In the genomic region with DNA sequence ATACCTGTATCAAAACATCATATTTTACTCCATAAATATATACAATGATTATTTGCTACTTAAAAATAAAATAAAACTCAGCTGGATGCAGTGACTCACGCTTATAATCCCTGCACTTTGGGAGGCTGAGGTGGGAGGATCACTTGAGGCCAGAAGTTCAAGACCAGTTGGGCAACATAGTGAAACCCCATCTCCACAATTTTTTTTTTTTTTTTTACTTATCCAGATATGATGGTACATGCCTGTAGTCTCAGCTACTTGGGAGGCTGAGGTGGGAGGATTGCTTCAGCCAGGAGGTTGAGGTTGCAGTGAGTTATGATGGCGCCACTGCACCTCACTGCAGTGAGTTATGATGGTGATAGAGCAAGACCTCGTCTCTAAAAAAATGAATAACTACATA, we compare ENCODE assay signal across 22 cellular contexts. TPM values are rescaled to one million over a fixed set of nuclear protein-coding genes. Genes with fewer than 3 reads are reported as not detected.
DNase-seq lines count a peak whose midpoint lies in the region; ATAC-seq and TF ChIP-seq lines count a peak whose summit lies in the region.
"Had no signal": no experiment of that assay in that cellular context is flagged by ENCODE, and none has a peak within 500 bp of the region (broad histone marks: within the 10 kb centered on the region; RNA-seq: fewer than 3 reads in every experiment).

No MANE protein-coding gene starts in this region.

- no peak overlapping the region for H3K9ac ChIP-seq in IMR-90 (ENCODE audit: low read depth, low read length)
- H3K9ac ChIP-seq: SK-N-SH had no signal

- no peak for DNase-seq in IMR-90
- no peak for DNase-seq in OCI-LY7 (ENCODE audit: low spot score)
- peak; percentile 73 for DNase-seq in amniotic epithelial cell (ENCODE audit: low read depth)
- no peak for DNase-seq in stimulated activated naive B cell treated with anti-CD40 and anti-IgM and Interleukin-4, amounts not matched to agents 10 μg/mL and 1 μg/mL and 100 μg/mL, for 72 hours
- no peak for DNase-seq in NCI-H524 treated with DMSO at 0.1 percent for 48 hours (lab: John Stamatoyannopoulos, UW)
- no peak for DNase-seq in esophagus squamous epithelium (lab: John Stamatoyannopoulos, UW)
- DNase-seq in T-helper 9 cell = no peak
- DNase-seq: AML-193, C1 segment of cervical spinal cord, COR-L47, DMS53, GOT3, HCEC 1CT, NCI-H2029, NCI-H446 treated with DMSO at 0.1 percent for 48 hours, NCI-H526 treated with DMSO at 0.1 percent for 48 hours, OCI-M1, Peyer's patch, SK-N-SH had no signal

- no peak overlapping the region for H3K23ac ChIP-seq in IMR-90 (ENCODE audit: low read depth, low read length)

- H3K4ac ChIP-seq in IMR-90 (ENCODE audit: low read depth, low read length) = no peak overlapping the region

- intact Hi-C loops in IMR-90 (cut with micrococcal nuclease) (loop anchor here (2.0 to 5.0 kb wide), 2 partner anchors 23 to 132 kb away; a partner anchor contains a TSS), OCI-LY7 (cut with micrococcal nuclease; ENCODE audit: unreplicated experiment) (loop anchor here (2.0 kb wide), 1 partner anchor 133 kb away; a partner anchor contains a TSS), esophagus squamous epithelium (cut with DNase I) (no loop called here)

- H3K9me1 ChIP-seq in IMR-90 (ENCODE audit: insufficient read depth, low read length) = peaks cover 18% of the 10 kb centered on the region

- no TSS peak for BruUV-seq in IMR-90 (replicated peaks; lab: Mats Ljungman, UMichigan)
- no TSS peak for BruUV-seq in OCI-LY7 (replicated peaks; lab: Mats Ljungman, UMichigan)

- H3K9me2 ChIP-seq in OCI-LY7 (ENCODE audit: insufficient read depth, low read length) = no peaks in the 10 kb centered on the region
- H3K9me2 ChIP-seq: SK-N-SH had no signal

- H3K56ac ChIP-seq in IMR-90 (ENCODE audit: extremely low read depth, insufficient read depth, low read length) = no peak overlapping the region

- H2AK9ac ChIP-seq in IMR-90 (replicated peaks; ENCODE audit: low read depth, low read length, poor library complexity) = no peak overlapping the region

- H4K91ac ChIP-seq in IMR-90 (ENCODE audit: insufficient read depth, low read depth, low read length) = no peak overlapping the region

- H2BK20ac ChIP-seq in IMR-90 (ENCODE audit: low read depth, low read length) = 0 out of 2 replicates have a peak overlapping the region, but pooled peaks have one; percentile 30

- H4K20me1 ChIP-seq in IMR-90 (ENCODE audit: insufficient read depth, low read length) (no peaks in the 10 kb centered on the region), OCI-LY7 (ENCODE audit: insufficient read depth, low read length) (no peaks in the 10 kb centered on the region)

- peak overlapping the region; percentile 57 for H3K27ac Mint-ChIP-seq in stimulated activated naive B cell treated with anti-CD40 and anti-IgM and Interleukin-4, amounts not matched to agents 10 μg/mL and 1 μg/mL and 100 μg/mL, for 72 hours

- TF ChIP-seq CTCF in IMR-90 (conservative IDR thresholded peaks at IDR 0.05; ENCODE audit: low read depth, low read length) (no peak), OCI-LY7 (conservative IDR thresholded peaks at IDR 0.05; ENCODE audit: low read length) (no peak), esophagus squamous epithelium (IDR thresholded peaks at IDR 0.05) (no peak)

- H4K8ac ChIP-seq in IMR-90 (ENCODE audit: low read depth in 2 of 2, low read length in 2 of 2) = no peak overlapping the region

- no peak overlapping the region for H4K5ac ChIP-seq in IMR-90 (ENCODE audit: low read depth, low read length)

- no peak overlapping the region for H2AFZ ChIP-seq in IMR-90 (replicated peaks; ENCODE audit: low read length, poor library complexity)
- H2AFZ ChIP-seq in OCI-LY7 (ENCODE audit: low read length) = no peak overlapping the region

- H3K18ac ChIP-seq in IMR-90 (ENCODE audit: low read depth, low read length) = no peak overlapping the region

- no peak for TF ChIP-seq POLR2A in IMR-90 (IDR thresholded peaks at IDR 0.05; ENCODE audit: low read depth, low read length)
- TF ChIP-seq POLR2A in esophagus squamous epithelium (IDR thresholded peaks at IDR 0.05) = no peak

- no peak overlapping the region for H2BK120ac ChIP-seq in IMR-90 (ENCODE audit: low read depth, low read length)

- H3K4me1 ChIP-seq in IMR-90 (ENCODE audit: control insufficient read depth, insufficient read depth, low read length) (peaks cover 25% of the 10 kb centered on the region), OCI-LY7 (ENCODE audit: insufficient read depth, low read length, poor library complexity, severe bottlenecking) (peaks cover 71% of the 10 kb centered on the region), esophagus squamous epithelium (peaks cover 0 to 21% (median 12%) of the 10 kb centered on the region in 3 donors)

- no peak overlapping the region for H3K4me3 ChIP-seq in IMR-90 (ENCODE audit: insufficient read depth, low read depth, low read length)
- H3K4me3 ChIP-seq in OCI-LY7 (ENCODE audit: low read depth, low read length, poor library complexity, severe bottlenecking) = no peak overlapping the region
- H3K4me3 ChIP-seq in esophagus squamous epithelium = no peak overlapping the region
- H3K4me3 ChIP-seq: GM12878, Peyer's patch had no signal

- H3K4me2 ChIP-seq in IMR-90 (ENCODE audit: low read depth, low read length) (no peak overlapping the region), OCI-LY7 (ENCODE audit: low read length) (peak overlapping the region; percentile 72)
- H3K4me2 ChIP-seq: SK-N-SH had no signal

- peaks cover 49 to 64% of the 10 kb centered on the region in 2 donors for H3K36me3 Mint-ChIP-seq in stimulated activated naive B cell treated with anti-CD40 and anti-IgM and Interleukin-4, amounts not matched to agents 10 μg/mL and 1 μg/mL and 100 μg/mL, for 72 hours

- H3K36me3 ChIP-seq in IMR-90 (ENCODE audit: control insufficient read depth, insufficient read depth, low read length) = no peaks in the 10 kb centered on the region
- peaks cover 77% of the 10 kb centered on the region for H3K36me3 ChIP-seq in OCI-LY7 (ENCODE audit: insufficient read depth, low read length)
- no peaks in the 10 kb centered on the region for H3K36me3 ChIP-seq in esophagus squamous epithelium
- H3K36me3 ChIP-seq: Peyer's patch had no signal

- H3K27me3 Mint-ChIP-seq in stimulated activated naive B cell treated with anti-CD40 and anti-IgM and Interleukin-4, amounts not matched to agents 10 μg/mL and 1 μg/mL and 100 μg/mL, for 72 hours = no peaks in the 10 kb centered on the region
- H3K27me3 Mint-ChIP-seq: CD4-positive, alpha-beta memory T cell had no signal

- H3K9me3 Mint-ChIP-seq in stimulated activated naive B cell treated with anti-CD40 and anti-IgM and Interleukin-4, amounts not matched to agents 10 μg/mL and 1 μg/mL and 100 μg/mL, for 72 hours = no peaks in the 10 kb centered on the region
- H3K9me3 Mint-ChIP-seq: CD4-positive, alpha-beta memory T cell had no signal

- peaks cover 18% of the 10 kb centered on the region; the same call in 1 of the 2 replicates for H3K79me2 ChIP-seq in OCI-LY7 (ENCODE audit: insufficient read depth, low read depth, low read length)

- TF ChIP-seq RAD21 in IMR-90 (IDR thresholded peaks at IDR 0.05; ENCODE audit: low read length) = no peak

- H2BK15ac ChIP-seq in IMR-90 (ENCODE audit: low read depth, low read length) = peak overlapping the region; percentile 96; the same call in 1 of the 3 replicates

- no peak overlapping the region for H3K4me3 Mint-ChIP-seq in stimulated activated naive B cell treated with anti-CD40 and anti-IgM and Interleukin-4, amounts not matched to agents 10 μg/mL and 1 μg/mL and 100 μg/mL, for 72 hours
- H3K4me3 Mint-ChIP-seq: CD4-positive, alpha-beta memory T cell had no signal

- POLR2A ChIA-PET in IMR-90 (lab: Charles Lee; ENCODE audit: unreplicated experiment) (no interaction called here), OCI-LY7 (lab: Charles Lee) (interaction anchor here (0.6 to 2.3 kb wide), 5 partner anchors 12 to 63 kb away, joined by 3 to 9 read pairs (median 5); a partner anchor contains a TSS)

- H2AK5ac ChIP-seq in IMR-90 (ENCODE audit: low read depth, low read length) = peak overlapping the region; percentile 63; the same call in 1 of the 2 replicates

- H3K27ac ChIP-seq in IMR-90 (ENCODE audit: insufficient read depth, low read length) (no peak overlapping the region), OCI-LY7 (ENCODE audit: low read depth, low read length, poor library complexity, severe bottlenecking) (peak overlapping the region; percentile 87), esophagus squamous epithelium (no peak overlapping the region)
- H3K27ac ChIP-seq: HL-60, Peyer's patch had no signal

- WGBS in IMR-90 (ENCODE audit: extremely low coverage in 2 of 2, insufficient read length in 1 of 2), 2 experiments = no CpG with 5 or more reads among the region's 3 CpGs
- WGBS in esophagus squamous epithelium, 2 donors = 72 to 75% methylated on average over 3 of the region's 3 CpGs

- in situ Hi-C loops in IMR-90 (cut with MboI; ENCODE audit: low sequenced_read_pairs) = loop anchor here (5.0 to 10.0 kb wide), 2 partner anchors 77 to 285 kb away; a partner anchor contains a TSS

- ATAC-seq in IMR-90 (ENCODE audit: low read depth) = no peak
- ATAC-seq in stimulated activated naive B cell treated with anti-CD40 and anti-IgM and Interleukin-4, amounts not matched to agents 10 μg/mL and 1 μg/mL and 100 μg/mL, for 72 hours (replicated peaks) = no peak
- ATAC-seq: GM12878 had no signal

- peaks cover 58 to 88% of the 10 kb centered on the region in 2 donors for H3K4me1 Mint-ChIP-seq in stimulated activated naive B cell treated with anti-CD40 and anti-IgM and Interleukin-4, amounts not matched to agents 10 μg/mL and 1 μg/mL and 100 μg/mL, for 72 hours

- H3K79me1 ChIP-seq in IMR-90 (ENCODE audit: low read depth in 1 of 2, low read length in 2 of 2) = peaks cover 0 to 3% of the 10 kb centered on the region in 2 experiments; a peak in 1 of 4 replicates

- H3K9me3 ChIP-seq in IMR-90 (ENCODE audit: control insufficient read depth, insufficient read depth, low read length) (no peaks in the 10 kb centered on the region), OCI-LY7 (ENCODE audit: low read length) (no peaks in the 10 kb centered on the region), esophagus squamous epithelium (no peaks in the 10 kb centered on the region)
- H3K9me3 ChIP-seq: Peyer's patch, SK-N-SH had no signal

- dilution Hi-C loops in IMR-90 (cut with HindIII; ENCODE audit: low sequenced_read_pairs, unreplicated experiment) = no loop called here

- peaks cover 3% of the 10 kb centered on the region; the same call in 1 of the 2 replicates for H3K27me3 ChIP-seq in IMR-90 (ENCODE audit: control insufficient read depth, insufficient read depth, low read length)
- H3K27me3 ChIP-seq in esophagus squamous epithelium = peaks cover 0 to 31% (median 0%) of the 10 kb centered on the region in 4 donors
- H3K27me3 ChIP-seq: Peyer's patch had no signal

- no peak overlapping the region for H2BK5ac ChIP-seq in IMR-90 (ENCODE audit: low read depth, low read length, poor library complexity, severe bottlenecking)

- no peak overlapping the region for H3K14ac ChIP-seq in IMR-90 (replicated peaks; ENCODE audit: low read depth, low read length)

- CTCF ChIA-PET in IMR-90 (lab: Yijun Ruan, JAX) (interaction anchor here (0.7 to 2.3 kb wide), 4 partner anchors 13 to 135 kb away, joined by 3 to 9 read pairs (median 5); no protein-coding TSS in a partner anchor), OCI-LY7 (lab: Charles Lee; ENCODE audit: unreplicated experiment) (interaction anchor here (2.1 kb wide), 1 partner anchor 22 kb away, joined by 9 read pairs; a partner anchor contains a TSS)

RNA-seq across cellular contexts. Expression of a gene that starts 22.4 kb away (rescaled TPM):
- total RNA-seq in IMR-90 (2012; rRNA removed) (0.54 and 0.56 TPM in 2 replicates), OCI-LY7 (2022) (59.5 and 66.5 TPM in 2 replicates), esophagus squamous epithelium (under 1 TPM in 3 of 4 donors, not detected in 1; 0.18 to 0.67 (median 0.57) TPM)
- polyA plus RNA-seq in IMR-90 (2012; rRNA removed) = 5.0 and 6.6 TPM in 2 replicates
- 1.8 and 5.3 TPM in 2 replicates for polyA plus RNA-seq in IMR-90 (2012; cell fraction: cytosol; rRNA removed)
- 11.7 and 16.9 TPM in 2 replicates for polyA plus RNA-seq in IMR-90 (2012; cell fraction: nucleus; rRNA removed; ENCODE audit: low replicate concordance)
- 28.6 and 33.5 TPM in 2 replicates for total RNA-seq in OCI-LY7 (2014; rRNA removed; shearing (Covaris generic))

RNA-seq across cellular contexts. Expression of a gene that starts 33.9 kb away (rescaled TPM):
- total RNA-seq in IMR-90 (2012; rRNA removed) (8.1 and 10.0 TPM in 2 replicates), OCI-LY7 (2022) (14.5 and 16.6 TPM in 2 replicates), esophagus squamous epithelium (10 to 100 TPM; 13.2 to 24.3 (median 16.2) TPM)
- polyA plus RNA-seq in IMR-90 (2012; rRNA removed) = 12.7 and 14.1 TPM in 2 replicates
- 4.9 and 11.7 TPM in 2 replicates for polyA plus RNA-seq in IMR-90 (2012; cell fraction: cytosol; rRNA removed)
- polyA plus RNA-seq in IMR-90 (2012; cell fraction: nucleus; rRNA removed; ENCODE audit: low replicate concordance) = 4.1 and 12.6 TPM in 2 replicates
- total RNA-seq in OCI-LY7 (2014; rRNA removed; shearing (Covaris generic)) = 18.5 and 29.3 TPM in 2 replicates

RNA-seq across cellular contexts. Expression of a gene that starts 39.9 kb away (rescaled TPM):
- not detected in 2 replicates for total RNA-seq in IMR-90 (2012; rRNA removed)
- polyA plus RNA-seq in IMR-90 (2012; rRNA removed) = 0.07 and 0.10 TPM in 2 replicates
- polyA plus RNA-seq in IMR-90 (2012; cell fraction: cytosol; rRNA removed) = 0.12 TPM in 1 of 2 replicates, not detected in the other
- polyA plus RNA-seq in IMR-90 (2012; cell fraction: nucleus; rRNA removed; ENCODE audit: low replicate concordance) = 0.57 and 1.1 TPM in 2 replicates
- 0.73 and 0.77 TPM in 2 replicates for total RNA-seq in OCI-LY7 (2014; rRNA removed; shearing (Covaris generic))
- total RNA-seq in OCI-LY7 (2022) = 1.1 and 1.3 TPM in 2 replicates
- total RNA-seq in esophagus squamous epithelium = 1 to 10 TPM in 1 of 4 donors, under 1 TPM in 3; 0.08 to 1.1 (median 0.37) TPM
- polyA plus RNA-seq: CD4-positive, alpha-beta memory T cell had no signal

Comparison
In these comparisons a context has a peak if more than half of its experiments do, and no peak if none do; other contexts are left out.
1. RNA of a gene that starts 22.4 kb away (total RNA-seq): 28.6 to 66.5 TPM in OCI-LY7; 0.18 to 0.67 TPM in esophagus squamous epithelium and 0.54 to 0.56 TPM in IMR-90; every median in the first group is over 10 times any median in the second.